8 cellular contexts compared by ENCODE assay signal in genomic region chr7:139341058-139341775, GRCh38. TPM values are rescaled to one million over a fixed set of nuclear protein-coding genes. Genes with fewer than 3 reads are reported as not detected.
DNase-seq lines count a peak whose midpoint lies in the region; ATAC-seq and TF ChIP-seq lines count a peak whose summit lies in the region.

Gene FMC1 (plus strand): TSS chr7:139341337. CDS start chr7:139341385, 48 bp downstream.

- TF ChIP-seq EP300 in upper lobe of left lung (IDR thresholded peaks at IDR 0.05), result no peak

- H3K27me3 ChIP-seq in heart right ventricle (no peaks in the 10 kb centered on the region), upper lobe of left lung (no peaks in the 10 kb centered on the region)

- peak; percentile 80 for DNase-seq in NCI-H128 (lab: John Stamatoyannopoulos, UW; ENCODE audit: unreplicated experiment)
- DNase-seq in SW 1271 (lab: John Stamatoyannopoulos, UW), result peak; percentile 76 to 90
- peak; percentile 89 to 95 for DNase-seq in heart right ventricle
- peak; percentile 97 for DNase-seq in posterior vena cava (ENCODE audit: low spot score)
- DNase-seq in upper lobe of left lung, result peak; percentile 92 to 96

- WGBS in adipose tissue, 3 donors, result 0 to 1% (median 0%) methylated on average over 53 to 54 of the region's 54 CpGs
- 0% methylated on average over 54 of the region's 54 CpGs for WGBS in heart right ventricle, 2 donors
- WGBS in upper lobe of left lung, 2 donors, result 0% methylated on average over 10 to 49 of the region's 54 CpGs

- H3K4me1 ChIP-seq in heart right ventricle (peaks cover 0 to 21% (median 13%) of the 10 kb centered on the region in 9 donors), upper lobe of left lung (peaks cover 6 to 14% (median 9%) of the 10 kb centered on the region in 4 donors)

- ATAC-seq in HG02759 (IDR thresholded peaks at IDR 0.05; ENCODE audit: unreplicated experiment) (peak; percentile 47), heart right ventricle (peak; percentile 81 to 92 (median 88)), upper lobe of left lung (ENCODE audit: low FRiP score in 2 of 2) (peak; percentile 92 to 95)

- H3K4me3 ChIP-seq in GM12875 (ENCODE audit: low read depth, low read length), result peak within 1 kb of the TSS; percentile 96
- H3K4me3 ChIP-seq in heart right ventricle, result peak within 1 kb of the TSS; percentile 59 to 93 (median 82)
- peak within 1 kb of the TSS; percentile 60 to 89 (median 68) for H3K4me3 ChIP-seq in upper lobe of left lung

- H3K27ac ChIP-seq in adipose tissue (ENCODE audit: low read depth, low read length), result peak within 1 kb of the TSS; percentile 98
- peak within 1 kb of the TSS; percentile 98 to 100 (median 99) for H3K27ac ChIP-seq in heart right ventricle
- peak within 1 kb of the TSS; percentile 96 to 100 (median 99) for H3K27ac ChIP-seq in upper lobe of left lung

- peak; percentile 25; the same call in 1 of the 2 replicates for TF ChIP-seq CTCF in GM12875 (IDR thresholded peaks at IDR 0.05; ENCODE audit: borderline replicate concordance, insufficient read depth, low read depth, low read length)
- peak; percentile 13 to 65 (median 51) for TF ChIP-seq CTCF in heart right ventricle (IDR thresholded peaks at IDR 0.05)
- peak; percentile 36 to 74 (median 64) for TF ChIP-seq CTCF in upper lobe of left lung (IDR thresholded peaks at IDR 0.05)

- peaks cover 0 to 17% (median 8%) of the 10 kb centered on the region in 9 donors for H3K36me3 ChIP-seq in heart right ventricle
- H3K36me3 ChIP-seq in upper lobe of left lung, result peaks cover 0 to 6% (median under 1%) of the 10 kb centered on the region in 4 donors

- intact Hi-C loops in heart right ventricle (cut with DNase I) (loop anchor here in 5 of 10 donors (1.0 to 2.0 kb wide), 2 partner anchors 18 kb away; partner anchors contain the start of gene LUC7L2 (in 5 of the 5)), posterior vena cava (cut with DNase I) (loop anchor here in 1 of 2 donors (2.0 kb wide), 1 partner anchor 20 kb away; no protein-coding TSS in a partner anchor)

- peak in 3 of 4 donors; percentile 40 to 85 (median 84) for TF ChIP-seq POLR2A in upper lobe of left lung (IDR thresholded peaks at IDR 0.05)

- H3K9me3 ChIP-seq in heart right ventricle, result peaks cover 0 to 8% (median 0%) of the 10 kb centered on the region in 11 donors
- peaks cover 0 to 6% (median 0%) of the 10 kb centered on the region in 4 donors for H3K9me3 ChIP-seq in upper lobe of left lung

RNA-seq across cellular contexts. Expression of gene FMC1, which starts in this region (rescaled TPM):
- polyA plus RNA-seq in adipose tissue, result 10 to 100 TPM; 23.9 to 38.1 (median 34.4) TPM
- 10 to 100 TPM; 24.9 to 61.3 (median 42.2) TPM for total RNA-seq in heart right ventricle
- polyA plus RNA-seq in heart right ventricle, result 10 to 100 TPM; 41.9 to 96.3 TPM
- 10 to 100 TPM in 1 of 2 donors, 1 to 10 TPM in 1; 7.9 to 12.8 TPM for total RNA-seq in posterior vena cava
- total RNA-seq in upper lobe of left lung, result 10 to 100 TPM in 2 of 6 donors, 1 to 10 TPM in 4; 2.1 to 19.7 (median 9.2) TPM

Comparison
In these comparisons a context has a peak if more than half of its experiments do, and no peak if none do; other contexts are left out.
1. Peak in every context shown above with its lines: DNase-seq, ATAC-seq, H3K4me3 ChIP-seq and H3K27ac ChIP-seq.